In genomic region chr16:72277749-72278148, GRCh38 we compare ENCODE assay signal across 33 cellular contexts.
"Had no signal": no experiment of that assay in that cellular context is flagged by ENCODE, and none has a peak within 500 bp of the region (broad histone marks: within the 10 kb centered on the region; RNA-seq: fewer than 3 reads in every experiment).

No MANE protein-coding gene starts in this region.

- ATAC-seq: activated CD4-positive, alpha-beta T cell treated with anti-CD3 and anti-CD28 coated beads for 36 hours; activated CD8-positive, alpha-beta memory T cell treated with anti-CD3 and anti-CD28 coated beads, Interleukin-2, amount 10 ng/mL, durations not matched to agents 7 days and 5 days; activated CD8-positive, alpha-beta T cell treated with anti-CD3 and anti-CD28 coated beads, Interleukin-2, amount 10 ng/mL, durations not matched to agents 7 days and 5 days; activated naive CD4-positive, alpha-beta T cell treated with anti-CD3 and anti-CD28 coated beads, Interleukin-2, amount 50 U/mL, for 72 hours; body of pancreas; T-cell had no signal

- H3K9me3 ChIP-seq: body of pancreas had no signal

- H3K27ac Mint-ChIP-seq: activated CD4-positive, alpha-beta memory T cell treated with anti-CD3 and anti-CD28 coated beads for 36 hours; activated CD4-positive, alpha-beta T cell treated with anti-CD3 and anti-CD28 coated beads for 36 hours; activated CD4-positive, alpha-beta T cell treated with anti-CD3 and anti-CD28 coated beads, Interleukin-2, amount 10 ng/mL, durations not matched to agents 24 days and 14 days; activated CD8-positive, alpha-beta memory T cell treated with anti-CD3 and anti-CD28 coated beads, Interleukin-2, amount 10 ng/mL, durations not matched to agents 7 days and 5 days; activated CD8-positive, alpha-beta T cell treated with anti-CD3 and anti-CD28 coated beads, Interleukin-2, amount 10 ng/mL, durations not matched to agents 7 days and 5 days; activated naive CD4-positive, alpha-beta T cell treated with anti-CD3 and anti-CD28 coated beads, Interleukin-2, amount 10 ng/mL, durations not matched to agents 7 days and 5 days; activated naive CD4-positive, alpha-beta T cell treated with anti-CD3 and anti-CD28 coated beads, Interleukin-2, amount 50 U/mL, for 72 hours; activated naive CD8-positive, alpha-beta T cell treated with anti-CD3 and anti-CD28 coated beads, Interleukin-2, amount 10 ng/mL, durations not matched to agents 7 days and 5 days; T-cell; T-helper 1 cell treated with Interleukin-12 subunit alpha and Interleukin-12 subunit beta and Interleukin-4 antibody, amounts not matched to agents 30 μg/mL and 1 μg/mL, for 36 hours; T-helper 2 cell treated with Interferon-gamma antibody and Interleukin-4, amounts not matched to agents 5 μg/mL and 100 μg/mL, for 36 hours had no signal

- H3K4me1 ChIP-seq: body of pancreas had no signal

- H3K27me3 Mint-ChIP-seq: activated CD4-positive, alpha-beta memory T cell treated with anti-CD3 and anti-CD28 coated beads for 36 hours; activated CD4-positive, alpha-beta T cell treated with anti-CD3 and anti-CD28 coated beads for 36 hours; activated CD8-positive, alpha-beta memory T cell treated with anti-CD3 and anti-CD28 coated beads, Interleukin-2, amount 10 ng/mL, durations not matched to agents 7 days and 5 days; activated naive CD4-positive, alpha-beta T cell treated with anti-CD3 and anti-CD28 coated beads, Interleukin-2, amount 10 ng/mL, durations not matched to agents 7 days and 5 days; activated naive CD8-positive, alpha-beta T cell treated with anti-CD3 and anti-CD28 coated beads, Interleukin-2, amount 10 ng/mL, durations not matched to agents 7 days and 5 days; T-cell had no signal

- H3K27me3 ChIP-seq: body of pancreas had no signal

- H3K36me3 Mint-ChIP-seq: activated CD4-positive, alpha-beta memory T cell treated with anti-CD3 and anti-CD28 coated beads for 36 hours; activated CD8-positive, alpha-beta memory T cell treated with anti-CD3 and anti-CD28 coated beads, Interleukin-2, amount 10 ng/mL, durations not matched to agents 7 days and 5 days; activated naive CD4-positive, alpha-beta T cell treated with anti-CD3 and anti-CD28 coated beads, Interleukin-2, amount 10 ng/mL, durations not matched to agents 7 days and 5 days; activated naive CD4-positive, alpha-beta T cell treated with anti-CD3 and anti-CD28 coated beads, Interleukin-2, amount 50 U/mL, for 72 hours; T-cell had no signal

- FAIRE-seq: colon, endometrium, endothelial cell of umbilical vein, frontal cortex had no signal

- H3K4me1 Mint-ChIP-seq: activated CD4-positive, alpha-beta T cell treated with anti-CD3 and anti-CD28 coated beads for 36 hours; activated CD4-positive, alpha-beta T cell treated with anti-CD3 and anti-CD28 coated beads, Interleukin-2, amount 10 ng/mL, durations not matched to agents 24 days and 14 days; activated CD8-positive, alpha-beta memory T cell treated with anti-CD3 and anti-CD28 coated beads, Interleukin-2, amount 10 ng/mL, durations not matched to agents 7 days and 5 days; activated naive CD4-positive, alpha-beta T cell treated with anti-CD3 and anti-CD28 coated beads, Interleukin-2, amount 10 ng/mL, durations not matched to agents 7 days and 5 days; activated naive CD8-positive, alpha-beta T cell treated with anti-CD3 and anti-CD28 coated beads, Interleukin-2, amount 10 ng/mL, durations not matched to agents 7 days and 5 days; T-cell had no signal

- H3K4me3 Mint-ChIP-seq: activated CD4-positive, alpha-beta memory T cell treated with anti-CD3 and anti-CD28 coated beads for 36 hours; activated CD4-positive, alpha-beta T cell treated with anti-CD3 and anti-CD28 coated beads for 36 hours; activated CD4-positive, alpha-beta T cell treated with anti-CD3 and anti-CD28 coated beads, Interleukin-2, amount 10 ng/mL, durations not matched to agents 24 days and 14 days; activated CD8-positive, alpha-beta memory T cell treated with anti-CD3 and anti-CD28 coated beads, Interleukin-2, amount 10 ng/mL, durations not matched to agents 7 days and 5 days; activated CD8-positive, alpha-beta T cell treated with anti-CD3 and anti-CD28 coated beads, Interleukin-2, amount 10 ng/mL, durations not matched to agents 7 days and 5 days; activated naive CD4-positive, alpha-beta T cell treated with anti-CD3 and anti-CD28 coated beads, Interleukin-2, amount 10 ng/mL, durations not matched to agents 7 days and 5 days; activated naive CD8-positive, alpha-beta T cell treated with anti-CD3 and anti-CD28 coated beads, Interleukin-2, amount 10 ng/mL, durations not matched to agents 7 days and 5 days; T-cell; T-helper 1 cell treated with Interleukin-12 subunit alpha and Interleukin-12 subunit beta and Interleukin-4 antibody, amounts not matched to agents 30 μg/mL and 1 μg/mL, for 36 hours; T-helper 2 cell treated with Interferon-gamma antibody and Interleukin-4, amounts not matched to agents 5 μg/mL and 100 μg/mL, for 36 hours had no signal

- H3K27ac ChIP-seq: body of pancreas, epithelial cell of prostate, WERI-Rb-1 had no signal

- DNase-seq: activated CD4-positive, alpha-beta memory T cell treated with anti-CD3 and anti-CD28 coated beads for 36 hours; activated CD4-positive, alpha-beta T cell treated with anti-CD3 and anti-CD28 coated beads for 36 hours; activated CD4-positive, alpha-beta T cell treated with anti-CD3 and anti-CD28 coated beads, Interleukin-2, amount 10 ng/mL, durations not matched to agents 24 days and 14 days; activated CD4-positive, CD25-positive, alpha-beta regulatory T cell; activated CD4-positive, CD25-positive, alpha-beta regulatory T cell treated with anti-CD3 and anti-CD28 coated beads, Interleukin-2, amount 50 U/mL, for 72 hours; activated CD8-positive, alpha-beta memory T cell treated with anti-CD3 and anti-CD28 coated beads, Interleukin-2, amount 10 ng/mL, durations not matched to agents 7 days and 5 days; activated CD8-positive, alpha-beta memory T cell treated with anti-CD3 and anti-CD28 coated beads, Interleukin-2, amount 50 U/mL, for 4 hours; activated CD8-positive, alpha-beta T cell treated with anti-CD3 and anti-CD28 coated beads, Interleukin-2, amount 10 ng/mL, durations not matched to agents 7 days and 5 days; activated gamma-delta T cell; activated naive CD4-positive, alpha-beta T cell; activated naive CD4-positive, alpha-beta T cell treated with anti-CD3 and anti-CD28 coated beads, Interleukin-2, amount 10 ng/mL, durations not matched to agents 7 days and 5 days; activated naive CD8-positive, alpha-beta T cell treated with anti-CD3 and anti-CD28 coated beads, Interleukin-2, amount 10 ng/mL, durations not matched to agents 7 days and 5 days; activated T-cell treated with anti-CD3 and anti-CD28 coated beads, Interleukin-2, amount 50 U/mL, for 1 hour; activated T-cell treated with anti-CD3 and anti-CD28 coated beads, Interleukin-2, amount 50 U/mL, for 48 hours; body of pancreas; caudate nucleus; cortex of kidney; dermis blood vessel endothelial cell; effector CD4-positive, alpha-beta T cell; foreskin fibroblast; head of caudate nucleus; SW 1271; T-cell; T1000; WERI-Rb-1 had no signal

- H3K9me3 Mint-ChIP-seq: activated CD4-positive, alpha-beta memory T cell treated with anti-CD3 and anti-CD28 coated beads for 36 hours; activated CD4-positive, alpha-beta T cell treated with anti-CD3 and anti-CD28 coated beads, Interleukin-2, amount 10 ng/mL, durations not matched to agents 24 days and 14 days; activated naive CD4-positive, alpha-beta T cell treated with anti-CD3 and anti-CD28 coated beads, Interleukin-2, amount 10 ng/mL, durations not matched to agents 7 days and 5 days; activated naive CD4-positive, alpha-beta T cell treated with anti-CD3 and anti-CD28 coated beads, Interleukin-2, amount 50 U/mL, for 72 hours; activated naive CD8-positive, alpha-beta T cell treated with anti-CD3 and anti-CD28 coated beads, Interleukin-2, amount 10 ng/mL, durations not matched to agents 7 days and 5 days; T-cell; T-helper 1 cell treated with Interleukin-12 subunit alpha and Interleukin-12 subunit beta and Interleukin-4 antibody, amounts not matched to agents 30 μg/mL and 1 μg/mL, for 36 hours; T-helper 2 cell treated with Interferon-gamma antibody and Interleukin-4, amounts not matched to agents 5 μg/mL and 100 μg/mL, for 36 hours had no signal

- H3K36me3 ChIP-seq: WERI-Rb-1 had no signal

- H3K4me3 ChIP-seq: body of pancreas had no signal
